ENCODE assay signal across 8 cellular contexts in genomic region chr1:39105841-39106765, GRCh38.
DNase-seq lines count a peak whose midpoint lies in the region; ATAC-seq and TF ChIP-seq lines count a peak whose summit lies in the region.

No MANE protein-coding gene starts in this region.

- H3K27me3 ChIP-seq in Peyer's patch (no peaks in the 10 kb centered on the region), iPS DF 6.9 (ENCODE audit: control insufficient read depth, insufficient read depth, low read length) (no peaks in the 10 kb centered on the region), sigmoid colon (no peaks in the 10 kb centered on the region)

- intact Hi-C loops in sigmoid colon (cut with DNase I): loop anchor here (5.0 kb wide), 1 partner anchor 301 kb away; no protein-coding TSS in a partner anchor

- WGBS in iPS DF 6.9 (ENCODE audit: insufficient coverage, insufficient read length): no CpG with 5 or more reads among the region's 39 CpGs
- 1 to 5% methylated on average over 39 of the region's 39 CpGs for WGBS in sigmoid colon, 2 donors

- TF ChIP-seq CTCF in GM12865 (IDR thresholded peaks at IDR 0.05; ENCODE audit: insufficient read depth, low read depth, low read length, missing control alignments) (no peak), Peyer's patch (IDR thresholded peaks at IDR 0.05) (no peak), sigmoid colon (IDR thresholded peaks at IDR 0.05) (no peak)

- H3K36me3 ChIP-seq in Peyer's patch (no peaks in the 10 kb centered on the region), iPS DF 6.9 (ENCODE audit: control insufficient read depth, insufficient read depth, low read length) (no peaks in the 10 kb centered on the region), sigmoid colon (no peaks in the 10 kb centered on the region)

- TF ChIP-seq POLR2A in Peyer's patch (IDR thresholded peaks at IDR 0.05): no peak
- TF ChIP-seq POLR2A in sigmoid colon (IDR thresholded peaks at IDR 0.05): no peak

- no peak for TF ChIP-seq EP300 in sigmoid colon (IDR thresholded peaks at IDR 0.05)

- peak overlapping the region; percentile 92 for H3K4me3 ChIP-seq in GM12865 (ENCODE audit: low read depth, low read length)
- peak overlapping the region; percentile 70 to 98 (median 86) for H3K4me3 ChIP-seq in Peyer's patch
- peak overlapping the region; percentile 92 for H3K4me3 ChIP-seq in iPS DF 6.9 (ENCODE audit: low read length)
- H3K4me3 ChIP-seq in sigmoid colon: peak overlapping the region; percentile 51 to 99 (median 92)

- ATAC-seq in HG02678 (IDR thresholded peaks at IDR 0.05; ENCODE audit: unreplicated experiment) (peak; percentile 22), HG03457 (IDR thresholded peaks at IDR 0.05; ENCODE audit: unreplicated experiment) (no peak)

- no peaks in the 10 kb centered on the region for H3K9me3 ChIP-seq in Peyer's patch
- H3K9me3 ChIP-seq in iPS DF 6.9 (ENCODE audit: control insufficient read depth, insufficient read depth, low read length): no peaks in the 10 kb centered on the region
- H3K9me3 ChIP-seq in sigmoid colon: no peaks in the 10 kb centered on the region

- H3K4me1 ChIP-seq in Peyer's patch (peaks cover 0 to 39% (median 5%) of the 10 kb centered on the region in 4 donors), iPS DF 6.9 (ENCODE audit: control insufficient read depth, insufficient read depth, low read length) (peaks cover 8% of the 10 kb centered on the region; the same call in 1 of the 2 replicates), sigmoid colon (peaks cover 0 to 73% (median 67%) of the 10 kb centered on the region in 4 donors)

- peak overlapping the region; percentile 75 to 98 (median 84) for H3K27ac ChIP-seq in Peyer's patch
- H3K27ac ChIP-seq in iPS DF 6.9 (ENCODE audit: low read length): no peak overlapping the region
- H3K27ac ChIP-seq in sigmoid colon: peak overlapping the region; percentile 94 to 99 (median 97)

- DNase-seq in GM12865 (ENCODE audit: low read depth): peak; percentile 71
- peak in 1 of 3 donors; percentile 57 for DNase-seq in Peyer's patch
- peak; percentile 50 for DNase-seq in amniotic epithelial cell (ENCODE audit: low read depth)
- DNase-seq in iPS DF 6.9 (ENCODE audit: low read depth, low spot score): no peak
- DNase-seq in sigmoid colon: peak; percentile 81
- no peak for DNase-seq in cerebellum (ENCODE audit: low spot score)

Comparison
In these comparisons a context has a peak if more than half of its experiments do, and no peak if none do; other contexts are left out.
1. DNase-seq: peak in GM12865 (single experiment), amniotic epithelial cell (single experiment) and sigmoid colon (single experiment); none in iPS DF 6.9 (single experiment) and cerebellum (single experiment).
2. Peak in every context shown above with its lines, with median percentiles within 50 percentile points of each other: H3K4me3 ChIP-seq.